In the genomic region with DNA sequence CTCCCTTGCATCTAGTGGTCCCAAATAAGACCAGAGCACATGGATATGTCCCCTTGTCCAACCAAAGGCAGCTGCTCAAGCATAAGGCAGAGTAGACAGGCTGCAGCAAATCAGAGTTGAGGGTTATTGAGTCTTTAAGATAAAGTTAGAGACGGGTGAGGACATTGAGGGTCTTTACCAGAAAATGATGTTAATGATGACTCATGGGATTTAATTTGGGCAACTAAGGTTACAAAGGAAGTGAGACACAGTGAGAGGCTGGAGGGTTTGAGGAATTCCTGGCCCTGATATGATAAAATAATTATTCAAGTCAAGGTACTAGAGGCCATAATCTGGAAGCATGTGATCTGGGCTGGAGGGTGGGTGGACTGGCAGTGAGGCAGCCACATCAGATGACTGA, we compare ENCODE assay signal across 15 cellular contexts.
DNase-seq lines count a peak whose midpoint lies in the region; ATAC-seq, FAIRE-seq and TF ChIP-seq lines count a peak whose summit lies in the region.
"Had no signal": no experiment of that assay in that cellular context is flagged by ENCODE, and none has a peak within 500 bp of the region (broad histone marks: within the 10 kb centered on the region; RNA-seq: fewer than 3 reads in every experiment).

No MANE protein-coding gene starts in this region.

- no TSS peak for BruUV-seq in HepG2 (replicated peaks; lab: Mats Ljungman, UMichigan)

- TF ChIP-seq EP300 in HepG2 (IDR thresholded peaks at IDR 0.05; ENCODE audit: low read depth in 2 of 2, low read length in 2 of 2) (no peak), HepG2 (CRISPR knock-in tag; IDR thresholded peaks at IDR 0.05; ENCODE audit: borderline replicate concordance) (no peak)

- intact Hi-C loops in HepG2 (cut with micrococcal nuclease; ENCODE audit: unreplicated experiment) (no loop called here), right lobe of liver (cut with DNase I) (no loop called here)

- WGBS in HepG2 (ENCODE audit: low lambda C conversion rate) = 0% methylated on average over 1 of the region's 1 CpG
- WGBS in right lobe of liver (ENCODE audit: insufficient coverage, low coverage, low lambda C conversion rate, missing lambda C conversion rate) = 29% methylated on average over 1 of the region's 1 CpG

- no peak for TF ChIP-seq CTCF in HepG2 (CRISPR knock-in tag; IDR thresholded peaks at IDR 0.05)
- TF ChIP-seq CTCF in right lobe of liver (IDR thresholded peaks at IDR 0.05) = no peak
- TF ChIP-seq CTCF in astrocyte (IDR thresholded peaks at IDR 0.05; ENCODE audit: insufficient read depth, low read depth, low read length) = no peak
- TF ChIP-seq CTCF in parathyroid adenoma (IDR thresholded peaks at IDR 0.05) = no peak
- TF ChIP-seq CTCF in osteoblast (IDR thresholded peaks at IDR 0.05; ENCODE audit: extremely low read depth, low read depth, low read length) = no peak

- peaks cover 4% of the 10 kb centered on the region for H3K27me3 Mint-ChIP-seq in astrocyte (ENCODE audit: low read depth, unreplicated experiment)

- H3K27ac ChIP-seq in HepG2 (ENCODE audit: extremely low read length, insufficient read depth, low read length) (no peak overlapping the region), right lobe of liver (no peak overlapping the region), astrocyte (ENCODE audit: low read depth, low read length) (no peak overlapping the region), parathyroid adenoma (peak overlapping the region; percentile 9), osteoblast (ENCODE audit: low read depth, low read length) (no peak overlapping the region)
- H3K27ac ChIP-seq: 22Rv1; BLaER1 treated with 17β-estradiol and CSF1 and Interleukin-3, amounts not matched to agents 10 nM and 100 nM had no signal

- no peak for TF ChIP-seq POLR2A in HepG2 (IDR thresholded peaks at IDR 0.05; ENCODE audit: insufficient read depth in 1 of 2, low read depth in 2 of 2, low read length in 2 of 2)
- TF ChIP-seq POLR2A in right lobe of liver (IDR thresholded peaks at IDR 0.05) = no peak

- H3K79me2 ChIP-seq in HepG2 (ENCODE audit: insufficient read depth, low read length) = no peaks in the 10 kb centered on the region
- no peaks in the 10 kb centered on the region for H3K79me2 ChIP-seq in astrocyte (ENCODE audit: insufficient read depth, low read length)
- H3K79me2 ChIP-seq in parathyroid adenoma = no peaks in the 10 kb centered on the region
- no peaks in the 10 kb centered on the region for H3K79me2 ChIP-seq in osteoblast (ENCODE audit: insufficient read depth, low read length)

- H3K27ac Mint-ChIP-seq in astrocyte (ENCODE audit: unreplicated experiment) = no peak overlapping the region
- H3K27ac Mint-ChIP-seq: CD4-positive, CD25-positive, alpha-beta regulatory T cell; GM23338; H9 had no signal

- H3K9me3 ChIP-seq in HepG2 (ENCODE audit: low read length) = no peaks in the 10 kb centered on the region
- H3K9me3 ChIP-seq in right lobe of liver = no peaks in the 10 kb centered on the region
- H3K9me3 ChIP-seq in astrocyte (ENCODE audit: insufficient read depth, low read depth, low read length) = no peaks in the 10 kb centered on the region
- H3K9me3 ChIP-seq in parathyroid adenoma (ENCODE audit: control insufficient read depth, low read length) = no peaks in the 10 kb centered on the region
- H3K9me3 ChIP-seq in osteoblast (ENCODE audit: low read depth, low read length) = no peaks in the 10 kb centered on the region
- H3K9me3 ChIP-seq: BLaER1 treated with 17β-estradiol and CSF1 and Interleukin-3, amounts not matched to agents 10 nM and 100 nM had no signal

- POLR2A ChIA-PET in HepG2 (lab: Yijun Ruan, JAX) = no interaction called here

- CTCF ChIA-PET in HepG2 (lab: Yijun Ruan, JAX; ENCODE audit: low intra/inter-chr PET ratio, low total read pairs) = no interaction called here

- TF ChIP-seq RAD21 in HepG2 (CRISPR knock-in tag; IDR thresholded peaks at IDR 0.05) = no peak

- H3K36me3 ChIP-seq in HepG2 (replicated peaks in 1 of 2; ENCODE audit: control insufficient read depth in 1 of 2, insufficient read depth in 2 of 2, low read length in 2 of 2) = no peaks in the 10 kb centered on the region
- H3K36me3 ChIP-seq in right lobe of liver = no peaks in the 10 kb centered on the region
- no peaks in the 10 kb centered on the region for H3K36me3 ChIP-seq in astrocyte (ENCODE audit: insufficient read depth, low read length)
- H3K36me3 ChIP-seq in parathyroid adenoma (ENCODE audit: control insufficient read depth, insufficient read depth, low read length) = no peaks in the 10 kb centered on the region
- H3K36me3 ChIP-seq in osteoblast (ENCODE audit: insufficient read depth, low read length) = no peaks in the 10 kb centered on the region
- H3K36me3 ChIP-seq: BLaER1 treated with 17β-estradiol and CSF1 and Interleukin-3, amounts not matched to agents 10 nM and 100 nM had no signal

- H3K27me3 ChIP-seq in HepG2 (ENCODE audit: control insufficient read depth in 1 of 2, insufficient read depth in 2 of 2, low read length in 2 of 2) = peaks cover 2 to 10% of the 10 kb centered on the region in 2 experiments; a peak in 3 of 5 replicates
- no peaks in the 10 kb centered on the region for H3K27me3 ChIP-seq in right lobe of liver
- no peaks in the 10 kb centered on the region for H3K27me3 ChIP-seq in astrocyte (ENCODE audit: insufficient read depth, low read length)
- H3K27me3 ChIP-seq in parathyroid adenoma (ENCODE audit: control insufficient read depth, insufficient read depth, low read length) = no peaks in the 10 kb centered on the region
- H3K27me3 ChIP-seq in osteoblast (ENCODE audit: insufficient read depth, low read length) = no peaks in the 10 kb centered on the region
- H3K27me3 ChIP-seq: BLaER1 treated with 17β-estradiol and CSF1 and Interleukin-3, amounts not matched to agents 10 nM and 100 nM had no signal

- ATAC-seq in HepG2 (no peak), right lobe of liver (no peak), GM21515 (IDR thresholded peaks at IDR 0.05; ENCODE audit: unreplicated experiment) (no peak)
- ATAC-seq: GM23338 had no signal

- H3K4me1 Mint-ChIP-seq in astrocyte (ENCODE audit: low read depth, unreplicated experiment) = no peaks in the 10 kb centered on the region
- H3K4me1 Mint-ChIP-seq: CD4-positive, CD25-positive, alpha-beta regulatory T cell; GM23338; H9 had no signal

- H4K20me1 ChIP-seq in HepG2 (ENCODE audit: insufficient read depth, low read length) = no peaks in the 10 kb centered on the region
- H4K20me1 ChIP-seq in astrocyte (ENCODE audit: insufficient read depth, low read length) = no peaks in the 10 kb centered on the region
- no peaks in the 10 kb centered on the region for H4K20me1 ChIP-seq in osteoblast (ENCODE audit: insufficient read depth, low read length)
- H4K20me1 ChIP-seq: BLaER1 treated with 17β-estradiol and CSF1 and Interleukin-3, amounts not matched to agents 10 nM and 100 nM had no signal

- H3K9ac ChIP-seq in HepG2 (ENCODE audit: insufficient read depth, low read depth, low read length) (no peak overlapping the region), astrocyte (ENCODE audit: low read length) (no peak overlapping the region), parathyroid adenoma (no peak overlapping the region)
- H3K9ac ChIP-seq: BLaER1 treated with 17β-estradiol and CSF1 and Interleukin-3, amounts not matched to agents 10 nM and 100 nM had no signal

- H3K4me1 ChIP-seq in HepG2 (ENCODE audit: insufficient read depth, low read length) = no peaks in the 10 kb centered on the region
- peaks cover 0 to 11% (median 0%) of the 10 kb centered on the region in 4 donors for H3K4me1 ChIP-seq in right lobe of liver
- H3K4me1 ChIP-seq in astrocyte (ENCODE audit: insufficient read depth, low read length) = peaks cover 18% of the 10 kb centered on the region
- H3K4me1 ChIP-seq in parathyroid adenoma = peaks cover 23% of the 10 kb centered on the region
- peaks cover 21% of the 10 kb centered on the region for H3K4me1 ChIP-seq in osteoblast (ENCODE audit: insufficient read depth, low read length)
- H3K4me1 ChIP-seq: BLaER1 treated with 17β-estradiol and CSF1 and Interleukin-3, amounts not matched to agents 10 nM and 100 nM had no signal

- FAIRE-seq in HepG2 (lab: Jason Lieb, UNC) (no peak), astrocyte (lab: Jason Lieb, UNC) (peak; percentile 58)

- H3K9me3 Mint-ChIP-seq in astrocyte (ENCODE audit: unreplicated experiment) = no peaks in the 10 kb centered on the region
- H3K9me3 Mint-ChIP-seq: CD4-positive, CD25-positive, alpha-beta regulatory T cell; GM23338 had no signal

- no peaks in the 10 kb centered on the region for H3K36me3 Mint-ChIP-seq in astrocyte (ENCODE audit: low read depth, unreplicated experiment)
- H3K36me3 Mint-ChIP-seq: CD4-positive, CD25-positive, alpha-beta regulatory T cell had no signal

- H2AFZ ChIP-seq in HepG2 (ENCODE audit: low read length) = no peak overlapping the region
- no peak overlapping the region for H2AFZ ChIP-seq in astrocyte (ENCODE audit: low read depth, low read length)
- peak overlapping the region; percentile 67 for H2AFZ ChIP-seq in parathyroid adenoma
- H2AFZ ChIP-seq in osteoblast (ENCODE audit: low read length) = no peak overlapping the region

- no peak overlapping the region for H3K4me3 Mint-ChIP-seq in astrocyte (ENCODE audit: unreplicated experiment)
- H3K4me3 Mint-ChIP-seq: CD4-positive, CD25-positive, alpha-beta regulatory T cell; GM23338; H9 had no signal

- H3K4me3 ChIP-seq in HepG2 (replicated peaks in 1 of 3; ENCODE audit: insufficient read depth in 1 of 3, low read depth in 2 of 3, low read length in 3 of 3) = no peak overlapping the region
- H3K4me3 ChIP-seq in right lobe of liver = no peak overlapping the region
- no peak overlapping the region for H3K4me3 ChIP-seq in astrocyte (ENCODE audit: insufficient read depth, low read depth, low read length)
- no peak overlapping the region for H3K4me3 ChIP-seq in parathyroid adenoma (ENCODE audit: low read depth, low read length)
- no peak overlapping the region for H3K4me3 ChIP-seq in osteoblast (ENCODE audit: insufficient read depth, low read length)
- H3K4me3 ChIP-seq: BLaER1 treated with 17β-estradiol and CSF1 and Interleukin-3, amounts not matched to agents 10 nM and 100 nM; GM23338 had no signal

- DNase-seq in HepG2 (ENCODE audit: low spot score) = no peak
- no peak for DNase-seq in right lobe of liver
- DNase-seq in astrocyte (ENCODE audit: low read depth) = peak; percentile 19
- no peak for DNase-seq in osteoblast (ENCODE audit: insufficient read length, low spot score, missing footprints)
- no peak for DNase-seq in hypothalamus (lab: John Stamatoyannopoulos, UW)
- DNase-seq: ACHN; CD4-positive, CD25-positive, alpha-beta regulatory T cell; DMS53; H9; KBM-7 had no signal

- in situ Hi-C loops in HepG2 (cut with HindIII; ENCODE audit: extremely low pct_ligation_motif_present, low pct_unique_long_range_greater_than_20kb) = no loop called here

- no peak overlapping the region for H3K4me2 ChIP-seq in HepG2 (ENCODE audit: low read depth, low read length)
- peak overlapping the region; percentile 8 for H3K4me2 ChIP-seq in astrocyte (ENCODE audit: low read length)
- H3K4me2 ChIP-seq in parathyroid adenoma (ENCODE audit: low read length) = no peak overlapping the region
- no peak overlapping the region for H3K4me2 ChIP-seq in osteoblast (ENCODE audit: insufficient read depth, low read length)
- H3K4me2 ChIP-seq: GM23338 had no signal

TF ChIP-seq in HepG2, 621 proteins besides CTCF, POLR2A, EP300 and RAD21:
- TF ChIP-seq MAFF (IDR thresholded peaks at IDR 0.05; ENCODE audit: low read depth, low read length) (peak; percentile 50; the same call in 1 of the 2 replicates), TOPORS (CRISPR knock-in tag; IDR thresholded peaks at IDR 0.05) (no peak), MAFK (conservative IDR thresholded peaks at IDR 0.05 in 1 of 2, IDR thresholded peaks at IDR 0.05 in 1 of 2; ENCODE audit: low read length in 2 of 2) (peak; percentile 65 to 76)
TF ChIP-seq in HepG2: peak in this region for 2.
